In the genomic region with DNA sequence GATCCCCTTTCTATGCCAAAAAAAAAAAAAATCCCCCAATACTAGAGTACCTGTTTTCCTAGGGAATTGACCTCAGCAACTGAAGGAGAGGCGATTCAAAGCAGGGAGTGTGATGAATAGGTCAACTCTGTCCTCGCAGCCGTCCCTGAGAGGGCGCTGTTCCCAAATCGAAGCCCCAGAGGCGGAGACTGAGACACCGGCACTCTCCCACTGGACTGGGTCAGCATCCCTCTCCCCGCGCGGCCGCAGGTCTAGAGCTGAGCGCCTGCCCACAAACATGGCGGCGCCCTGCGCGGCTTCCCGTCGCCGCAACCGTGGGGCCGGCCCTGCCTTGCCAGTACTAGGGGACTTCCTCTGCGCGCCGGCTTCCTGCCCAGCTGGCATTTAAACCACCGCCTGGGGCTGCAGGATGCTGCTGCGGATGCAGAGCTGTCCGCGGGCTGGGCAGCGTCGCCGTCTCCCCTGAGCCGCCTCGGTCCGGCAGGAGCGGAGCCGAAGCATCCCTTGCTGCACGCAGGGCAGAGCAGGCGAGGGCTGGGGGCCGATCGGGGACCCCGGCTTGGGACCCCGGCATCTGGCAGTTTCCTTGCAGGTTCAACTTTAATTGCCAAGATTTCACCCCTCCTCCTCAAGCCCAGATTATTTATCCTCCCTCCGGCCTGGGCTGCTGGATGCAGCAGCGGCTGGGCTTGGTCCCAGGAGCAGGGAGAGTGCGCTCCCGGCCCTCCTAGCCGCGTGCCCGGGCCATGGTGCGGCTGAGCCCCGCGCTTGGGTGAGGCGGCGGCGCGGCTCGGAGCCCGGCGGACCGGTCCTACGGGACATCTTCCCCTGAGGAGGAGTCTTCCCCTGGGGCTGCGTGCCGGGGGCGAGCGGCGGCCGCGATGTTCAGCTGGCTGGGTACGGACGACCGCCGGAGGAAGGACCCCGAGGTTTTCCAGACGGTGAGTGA, we compare ENCODE assay signal across 8 cellular contexts. TPM values are rescaled to one million over a fixed set of nuclear protein-coding genes. Genes with fewer than 3 reads are reported as not detected.
DNase-seq lines count a peak whose midpoint lies in the region; ATAC-seq and TF ChIP-seq lines count a peak whose summit lies in the region.

A gene (plus strand): TSS at position 412 of the 949 bp plus-strand sequence. CDS start 470 bp downstream, at position 882.

- H3K4me3 Mint-ChIP-seq in CD14-positive monocyte, result peak within 1 kb of the TSS; percentile 81 to 90
- peak within 1 kb of the TSS; percentile 78 for H3K4me3 Mint-ChIP-seq in activated T-cell treated with anti-CD3 and anti-CD28 coated beads, Interleukin-2, amount 50 U/mL, for 24 hours

- no peak within 1 kb of the TSS for H3K27ac Mint-ChIP-seq in CD14-positive monocyte
- H3K27ac Mint-ChIP-seq in activated T-cell treated with anti-CD3 and anti-CD28 coated beads, Interleukin-2, amount 50 U/mL, for 24 hours, result peak within 1 kb of the TSS; percentile 73

- H3K27me3 Mint-ChIP-seq in CD14-positive monocyte (ENCODE audit: low read depth in 3 of 3), result peaks cover 9 to 18% (median 14%) of the 10 kb centered on the region in 3 donors
- H3K27me3 Mint-ChIP-seq in activated T-cell treated with anti-CD3 and anti-CD28 coated beads, Interleukin-2, amount 50 U/mL, for 24 hours, result peaks cover 5% of the 10 kb centered on the region

- peaks cover 19% of the 10 kb centered on the region for H3K4me1 ChIP-seq in muscle layer of colon (ENCODE audit: insufficient read depth, low read length)

- no peak within 1 kb of the TSS for H3K27ac ChIP-seq in muscle layer of colon (ENCODE audit: low read depth, low read length)

- H3K27me3 ChIP-seq in muscle layer of colon (ENCODE audit: control insufficient read depth in 1 of 2, insufficient read depth in 2 of 2, low read length in 2 of 2), result no peaks in the 10 kb centered on the region

- intact Hi-C loops in CD14-positive monocyte (cut with micrococcal nuclease), result no loop called here

- no peak within 1 kb of the TSS for H3K9ac ChIP-seq in muscle layer of colon (ENCODE audit: low read length)

- no peaks in the 10 kb centered on the region for H3K9me3 ChIP-seq in muscle layer of colon (ENCODE audit: low read length)

- peaks cover 0 to 6% (median 0%) of the 10 kb centered on the region in 7 donors for H3K9me3 Mint-ChIP-seq in CD14-positive monocyte
- H3K9me3 Mint-ChIP-seq in activated T-cell treated with anti-CD3 and anti-CD28 coated beads, Interleukin-2, amount 50 U/mL, for 24 hours, result no peaks in the 10 kb centered on the region

- H3K4me3 ChIP-seq in muscle layer of colon (ENCODE audit: low read depth in 1 of 2, low read length in 2 of 2), result peak within 1 kb of the TSS; percentile 33 to 68

- H3K4me1 Mint-ChIP-seq in CD14-positive monocyte, result peaks cover 12% of the 10 kb centered on the region
- H3K4me1 Mint-ChIP-seq in activated T-cell treated with anti-CD3 and anti-CD28 coated beads, Interleukin-2, amount 50 U/mL, for 24 hours (ENCODE audit: low read depth), result peaks cover 23% of the 10 kb centered on the region

- peak; percentile 96 for ATAC-seq in GM19452 (IDR thresholded peaks at IDR 0.05; ENCODE audit: unreplicated experiment)
- peak; percentile 84 for ATAC-seq in esophagus mucosa

- peak; percentile 75 for DNase-seq in CD14-positive monocyte (ENCODE audit: low spot score)
- DNase-seq in HK-2 (ENCODE audit: unreplicated experiment), result peak; percentile 91
- peak; percentile 67 for DNase-seq in NOMO-1 treated with DMSO at 0.1 percent for 48 hours (lab: John Stamatoyannopoulos, UW; ENCODE audit: unreplicated experiment)
- DNase-seq in activated T-cell treated with anti-CD3 and anti-CD28 coated beads, Interleukin-2, amount 50 U/mL, for 24 hours, result peak; percentile 89
- DNase-seq in stimulated activated CD8-positive, alpha-beta memory T cell treated with anti-CD3 and anti-CD28 coated beads, Interleukin-7, amount 100 ng/mL, for 1 hour (ENCODE audit: low read depth in 2 of 2), result peak; percentile 48 to 57

- no peaks in the 10 kb centered on the region for H3K36me3 ChIP-seq in muscle layer of colon (ENCODE audit: insufficient read depth, low read length)

- peak; percentile 32 for TF ChIP-seq CTCF in CD14-positive monocyte (IDR thresholded peaks at IDR 0.05)

- no peaks in the 10 kb centered on the region for H3K36me3 Mint-ChIP-seq in CD14-positive monocyte
- H3K36me3 Mint-ChIP-seq in activated T-cell treated with anti-CD3 and anti-CD28 coated beads, Interleukin-2, amount 50 U/mL, for 24 hours (ENCODE audit: low read depth), result no peaks in the 10 kb centered on the region

RNA-seq across cellular contexts. Expression of the gene that starts here (rescaled TPM):
- 1 to 10 TPM; 1.4 to 1.5 TPM for polyA plus RNA-seq in CD14-positive monocyte
- total RNA-seq in esophagus mucosa, result 43.4 TPM
